In the genomic region with DNA sequence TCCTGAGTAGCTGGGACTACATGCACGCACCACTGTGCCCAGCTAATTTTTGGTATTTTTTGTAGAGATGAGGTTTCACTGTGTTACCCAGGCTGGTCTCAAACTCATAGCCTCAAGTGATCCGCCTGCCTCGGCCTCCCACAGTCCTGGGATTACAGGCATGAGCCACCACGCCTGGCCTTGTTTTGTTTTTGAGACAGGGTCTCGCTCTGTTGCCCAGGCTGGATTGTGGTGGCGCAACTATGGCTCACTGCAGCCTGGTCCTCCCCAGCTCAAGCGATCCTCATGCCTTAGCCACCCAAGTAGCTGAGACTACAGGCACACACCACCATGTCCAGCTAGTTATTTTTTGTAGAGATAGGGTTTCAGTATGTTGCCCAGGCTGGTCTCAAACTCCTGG, we compare ENCODE assay signal across 1 cellular context.
TF ChIP-seq lines count a peak whose summit lies in the region.

No MANE protein-coding gene starts in this region.

TF ChIP-seq in HCT116, 20 proteins besides CTCF, POLR2A, EP300 and RAD21 (continued from another document):
- TF ChIP-seq, protein P1, sequence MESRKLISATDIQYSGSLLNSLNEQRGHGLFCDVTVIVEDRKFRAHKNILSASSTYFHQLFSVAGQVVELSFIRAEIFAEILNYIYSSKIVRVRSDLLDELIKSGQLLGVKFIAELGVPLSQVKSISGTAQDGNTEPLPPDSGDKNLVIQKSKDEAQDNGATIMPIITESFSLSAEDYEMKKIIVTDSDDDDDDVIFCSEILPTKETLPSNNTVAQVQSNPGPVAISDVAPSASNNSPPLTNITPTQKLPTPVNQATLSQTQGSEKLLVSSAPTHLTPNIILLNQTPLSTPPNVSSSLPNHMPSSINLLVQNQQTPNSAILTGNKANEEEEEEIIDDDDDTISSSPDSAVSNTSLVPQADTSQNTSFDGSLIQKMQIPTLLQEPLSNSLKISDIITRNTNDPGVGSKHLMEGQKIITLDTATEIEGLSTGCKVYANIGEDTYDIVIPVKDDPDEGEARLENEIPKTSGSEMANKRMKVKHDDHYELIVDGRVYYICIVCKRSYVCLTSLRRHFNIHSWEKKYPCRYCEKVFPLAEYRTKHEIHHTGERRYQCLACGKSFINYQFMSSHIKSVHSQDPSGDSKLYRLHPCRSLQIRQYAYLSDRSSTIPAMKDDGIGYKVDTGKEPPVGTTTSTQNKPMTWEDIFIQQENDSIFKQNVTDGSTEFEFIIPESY (IDR thresholded peaks at IDR 0.05; ENCODE audit: extremely low read depth, insufficient replicate concordance, low read length), result no peak
- TF ChIP-seq SIN3A (IDR thresholded peaks at IDR 0.05; ENCODE audit: low read depth) (no peak), EZH2 (IDR thresholded peaks at IDR 0.05) (no peak), ZNF274 (IDR thresholded peaks at IDR 0.05; ENCODE audit: low read depth, low read length) (no peak), ZFX (IDR thresholded peaks at IDR 0.05) (no peak), SP1 (IDR thresholded peaks at IDR 0.05; ENCODE audit: low read depth) (no peak), POLR2AphosphoS5 (IDR thresholded peaks at IDR 0.05; ENCODE audit: low read depth, low read length) (no peak), SRF (IDR thresholded peaks at IDR 0.05; ENCODE audit: low read depth) (no peak)
- TF ChIP-seq, protein P2, sequence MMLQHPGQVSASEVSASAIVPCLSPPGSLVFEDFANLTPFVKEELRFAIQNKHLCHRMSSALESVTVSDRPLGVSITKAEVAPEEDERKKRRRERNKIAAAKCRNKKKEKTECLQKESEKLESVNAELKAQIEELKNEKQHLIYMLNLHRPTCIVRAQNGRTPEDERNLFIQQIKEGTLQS (IDR thresholded peaks at IDR 0.05), result no peak
- TF ChIP-seq, protein P3, sequence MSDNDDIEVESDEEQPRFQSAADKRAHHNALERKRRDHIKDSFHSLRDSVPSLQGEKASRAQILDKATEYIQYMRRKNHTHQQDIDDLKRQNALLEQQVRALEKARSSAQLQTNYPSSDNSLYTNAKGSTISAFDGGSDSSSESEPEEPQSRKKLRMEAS (IDR thresholded peaks at IDR 0.05), result no peak
TF ChIP-seq in HCT116: peak in this region for 0.
